In the genomic region with DNA sequence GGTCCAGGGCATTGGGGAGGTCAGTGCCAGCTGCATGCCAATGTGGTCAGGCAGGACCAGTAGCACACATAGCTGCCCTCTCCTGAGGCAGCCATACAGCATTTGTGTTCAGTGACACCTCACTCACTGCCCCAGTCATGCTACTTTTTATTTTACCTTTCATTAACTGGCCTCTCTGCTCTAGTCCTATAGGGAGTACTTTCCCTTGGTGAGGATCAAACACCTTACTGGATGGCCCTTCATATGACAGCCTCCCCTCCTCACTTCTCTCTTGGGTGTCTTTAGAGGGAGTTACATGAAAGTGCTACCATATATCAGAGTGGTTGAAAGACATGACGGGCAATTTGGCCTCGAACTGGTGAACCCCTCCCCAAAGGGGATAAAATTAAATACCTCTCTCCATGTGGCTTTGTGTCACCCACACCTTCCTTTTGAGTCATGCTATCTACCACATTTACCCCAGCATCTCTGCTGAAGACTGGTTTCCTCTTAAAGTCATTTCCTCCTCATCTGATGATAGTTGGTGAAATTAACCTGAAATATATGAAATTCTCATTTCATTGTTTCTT, we compare ENCODE assay signal across 19 cellular contexts. TPM values are rescaled to one million over a fixed set of nuclear protein-coding genes. Genes with fewer than 3 reads are reported as not detected.
DNase-seq lines count a peak whose midpoint lies in the region; ATAC-seq, FAIRE-seq and TF ChIP-seq lines count a peak whose summit lies in the region.
"Had no signal": no experiment of that assay in that cellular context is flagged by ENCODE, and none has a peak within 500 bp of the region (broad histone marks: within the 10 kb centered on the region; RNA-seq: fewer than 3 reads in every experiment).

No MANE protein-coding gene starts in this region.

- no peak for TF ChIP-seq POLR2A in K562 (conservative IDR thresholded peaks at IDR 0.05)

- H3K9me3 Mint-ChIP-seq in stimulated activated effector memory CD8-positive, alpha-beta T cell treated with anti-CD3 and anti-CD28 coated beads, Interleukin-12 subunit alpha, Interleukin-12 subunit beta, amount 100 ng/mL, for 72 hours: no peaks in the 10 kb centered on the region
- H3K9me3 Mint-ChIP-seq: neural crest cell, WTC11 had no signal

- no peak overlapping the region for H3K9ac ChIP-seq in K562 (ENCODE audit: insufficient read depth in 1 of 2, low read depth in 2 of 2, low read length in 2 of 2)

- no peaks in the 10 kb centered on the region for H3K27me3 ChIP-seq in K562 (ENCODE audit: control insufficient read depth in 2 of 2, insufficient read depth in 2 of 2, low read length in 2 of 2)
- H3K27me3 ChIP-seq: heart left ventricle, vagina had no signal

- H4K20me1 ChIP-seq in K562 (replicated peaks; ENCODE audit: control insufficient read depth, insufficient read depth, low read length): no peaks in the 10 kb centered on the region

- no peaks in the 10 kb centered on the region for H3K79me2 ChIP-seq in K562 (ENCODE audit: control insufficient read depth, insufficient read depth, low read length)

- no peak overlapping the region for H3K4me2 ChIP-seq in K562 (ENCODE audit: insufficient read depth, low read length)

- no peak overlapping the region for H3K4me3 ChIP-seq in K562
- H3K4me3 ChIP-seq: heart left ventricle, vagina had no signal

- no peak overlapping the region for H2AFZ ChIP-seq in K562 (ENCODE audit: low read depth, low read length)

- H3K27ac ChIP-seq in K562 (ENCODE audit: extremely low read depth, low read depth, low read length): no peak overlapping the region
- H3K27ac ChIP-seq: vagina had no signal

- peak overlapping the region; percentile 33 for H3K4me3 Mint-ChIP-seq in stimulated activated effector memory CD8-positive, alpha-beta T cell treated with anti-CD3 and anti-CD28 coated beads, Interleukin-12 subunit alpha, Interleukin-12 subunit beta, amount 100 ng/mL, for 72 hours
- H3K4me3 Mint-ChIP-seq: neural crest cell, WTC11 had no signal

- ATAC-seq in K562 (no peak), GM18858 (IDR thresholded peaks at IDR 0.05; ENCODE audit: unreplicated experiment) (no peak)
- peak; percentile 93 for ATAC-seq in stimulated activated effector memory CD8-positive, alpha-beta T cell treated with anti-CD3 and anti-CD28 coated beads, Interleukin-12 subunit alpha, Interleukin-12 subunit beta, amount 100 ng/mL, for 72 hours
- ATAC-seq: HCT116, right cardiac atrium, WTC11 had no signal

- CTCF ChIA-PET in K562 (lab: Yijun Ruan, JAX; ENCODE audit: low intra/inter-chr PET ratio): no interaction called here

- BruUV-seq in K562 (replicated peaks; lab: Mats Ljungman, UMichigan): no TSS peak

- DNase-seq in activated T-cell treated with anti-CD3 and anti-CD28 coated beads for 24 hours (ENCODE audit: low read depth) (peak; percentile 35), K562 (ENCODE audit: extremely low read depth in 1 of 4, low spot score in 3 of 4) (no peak), cerebellar cortex (ENCODE audit: low spot score) (no peak), cortex of kidney (lab: John Stamatoyannopoulos, UW) (no peak)
- no peak for DNase-seq in activated T-cell treated with anti-CD3 and anti-CD28 coated beads, Interleukin-2, amount 50 U/mL, for 1 hour
- DNase-seq in activated CD4-positive, alpha-beta T cell treated with anti-CD3 and anti-CD28 coated beads for 48 hours: peak; percentile 47
- DNase-seq in stimulated activated effector memory CD8-positive, alpha-beta T cell treated with anti-CD3 and anti-CD28 coated beads, Interleukin-12 subunit alpha, Interleukin-12 subunit beta, amount 100 ng/mL, for 72 hours (ENCODE audit: low spot score in 2 of 2): peak in 1 of 2 donors; percentile 70
- DNase-seq: heart left ventricle, NCI-H1417 treated with DMSO at 0.1 percent for 48 hours, NCI-H526, right cardiac atrium, SHP77 had no signal

- no peaks in the 10 kb centered on the region for H3K9me1 ChIP-seq in K562 (ENCODE audit: control insufficient read depth, insufficient read depth, low read length)

- no peak for FAIRE-seq in K562 (lab: Jason Lieb, UNC)

- no peak for TF ChIP-seq CTCF in K562 (IDR thresholded peaks at IDR 0.05 in 2 of 3, conservative IDR thresholded peaks at IDR 0.05 in 1 of 3; ENCODE audit: insufficient read depth in 2 of 3, low read depth in 1 of 3, low read length in 3 of 3)

- TF ChIP-seq EP300 in K562 (IDR thresholded peaks at IDR 0.05; ENCODE audit: low read length): no peak

- 7% methylated on average over 2 of the region's 2 CpGs for WGBS in K562 (ENCODE audit: insufficient coverage, low coverage, missing lambda C conversion rate)

- no peaks in the 10 kb centered on the region for H3K36me3 Mint-ChIP-seq in stimulated activated effector memory CD8-positive, alpha-beta T cell treated with anti-CD3 and anti-CD28 coated beads, Interleukin-12 subunit alpha, Interleukin-12 subunit beta, amount 100 ng/mL, for 72 hours
- H3K36me3 Mint-ChIP-seq: WTC11 had no signal

- peak overlapping the region; percentile 5 for H3K27ac Mint-ChIP-seq in stimulated activated effector memory CD8-positive, alpha-beta T cell treated with anti-CD3 and anti-CD28 coated beads, Interleukin-12 subunit alpha, Interleukin-12 subunit beta, amount 100 ng/mL, for 72 hours
- H3K27ac Mint-ChIP-seq: WTC11 had no signal

- POLR2A ChIA-PET in K562 (lab: Yijun Ruan, JAX): interaction anchor here (0.7 kb wide), 1 partner anchor 8 kb away, joined by 3 read pairs; no protein-coding TSS in a partner anchor

- peaks cover 36% of the 10 kb centered on the region for H3K4me1 Mint-ChIP-seq in stimulated activated effector memory CD8-positive, alpha-beta T cell treated with anti-CD3 and anti-CD28 coated beads, Interleukin-12 subunit alpha, Interleukin-12 subunit beta, amount 100 ng/mL, for 72 hours

- in situ Hi-C loops in K562 (cut with MboI): no loop called here

- no peak for TF ChIP-seq RAD21 in K562 (CRISPR knock-in tag; conservative IDR thresholded peaks at IDR 0.05 in 1 of 2, IDR thresholded peaks at IDR 0.05 in 1 of 2)

- intact Hi-C loops in K562 (cut with micrococcal nuclease): no loop called here

- H3K9me3 ChIP-seq in K562 (replicated peaks; ENCODE audit: control insufficient read depth, insufficient read depth, low read depth, low read length): no peaks in the 10 kb centered on the region
- H3K9me3 ChIP-seq: heart left ventricle, vagina had no signal

- peaks cover 0 to 10% of the 10 kb centered on the region in 2 experiments; a peak in 2 of 5 replicates for H3K4me1 ChIP-seq in K562 (replicated peaks in 1 of 2; ENCODE audit: control insufficient read depth in 2 of 2, insufficient read depth in 2 of 2, low read length in 2 of 2)

- H3K36me3 ChIP-seq in K562 (ENCODE audit: control insufficient read depth, insufficient read depth, low read length): peaks cover 10% of the 10 kb centered on the region; the same call in 1 of the 3 replicates

TF ChIP-seq in K562, 482 proteins besides CTCF, POLR2A, EP300 and RAD21:
- peak; percentile 23 for TF ChIP-seq POLR2B (IDR thresholded peaks at IDR 0.05; ENCODE audit: low read depth, partially characterized antibody)
- no peak for TF ChIP-seq FOXP1 (CRISPR knock-in tag; IDR thresholded peaks at IDR 0.05)
TF ChIP-seq in K562: peak in this region for 1.

RNA-seq across cellular contexts. Expression of a gene that starts 17.6 kb away (rescaled TPM):
- not detected in 2 replicates for total RNA-seq in K562 (2011; cell fraction: chromatin; rRNA removed; ENCODE audit: low replicate concordance)
- total RNA-seq in K562 (2011; cell fraction: nucleolus; rRNA removed): not detected in 2 replicates
- not detected in 2 replicates for total RNA-seq in K562 (2011; cell fraction: nucleoplasm; rRNA removed)
- total RNA-seq in K562 (2014; rRNA removed) (0.05 TPM in 1 of 2 replicates, not detected in the other), K562 (2014; rRNA removed; fragmentation: Illumina TruSeq; extraction: Trizol) (not detected in 2 replicates), K562 (2015; rRNA removed; fragmentation: Illumina TruSeq; extraction: Trizol) (not detected in 2 replicates), K562 (2021) (not detected in 2 replicates)
- polyA plus RNA-seq in K562 (2011; rRNA removed) (not detected in 2 replicates), K562 (2014; fragmentation: Illumina TruSeq; extraction: Trizol) (not detected in 2 replicates), K562 (2014; fragmentation: Nextera tagmentation; extraction: Ambion mirVana) (not detected), K562 (2014; rRNA removed) (not detected in 2 replicates)
- polyA plus RNA-seq in K562 (2011; cell fraction: cytosol; rRNA removed): not detected in 2 replicates
- polyA plus RNA-seq in K562 (2011; cell fraction: nucleus; rRNA removed): not detected in 2 replicates
- polyA plus RNA-seq in K562 (2012): 0.13 and 0.57 TPM in 2 replicates
- polyA minus RNA-seq in K562 (2011; rRNA and poly(A)+ RNA removed): not detected in 2 replicates
- polyA minus RNA-seq in K562 (2011; cell fraction: cytosol; rRNA and poly(A)+ RNA removed): not detected in 2 replicates
- polyA minus RNA-seq in K562 (2011; cell fraction: nucleus; rRNA and poly(A)+ RNA removed): not detected in 2 replicates
- total RNA-seq: Daoy, heart left ventricle, liver, right cardiac atrium, vagina, WTC11 had no signal
- polyA plus RNA-seq: heart left ventricle, right cardiac atrium had no signal

RNA-seq across cellular contexts. Expression of a gene that starts 40.0 kb away (rescaled TPM):
- 200 and 563 TPM in 2 replicates for total RNA-seq in K562 (2011; cell fraction: chromatin; rRNA removed; ENCODE audit: low replicate concordance)
- 88.4 and 105 TPM in 2 replicates for total RNA-seq in K562 (2011; cell fraction: nucleolus; rRNA removed)
- total RNA-seq in K562 (2011; cell fraction: nucleoplasm; rRNA removed): 165 and 199 TPM in 2 replicates
- total RNA-seq in K562 (2014; rRNA removed): 72.1 and 75.0 TPM in 2 replicates
- 148 and 174 TPM in 2 replicates for total RNA-seq in K562 (2014; rRNA removed; fragmentation: Illumina TruSeq; extraction: Trizol)
- total RNA-seq in K562 (2015; rRNA removed; fragmentation: Illumina TruSeq; extraction: Trizol): 114 and 117 TPM in 2 replicates
- 148 and 150 TPM in 2 replicates for total RNA-seq in K562 (2021)
- 136 and 165 TPM in 2 replicates for polyA plus RNA-seq in K562 (2011; rRNA removed)
- 29.1 and 43.5 TPM in 2 replicates for polyA plus RNA-seq in K562 (2011; cell fraction: cytosol; rRNA removed)
- polyA plus RNA-seq in K562 (2011; cell fraction: nucleus; rRNA removed): 140 and 157 TPM in 2 replicates
- 98.0 and 135 TPM in 2 replicates for polyA plus RNA-seq in K562 (2012)
- 107 and 118 TPM in 2 replicates for polyA plus RNA-seq in K562 (2014; fragmentation: Illumina TruSeq; extraction: Trizol)
- 100 to 1,000 TPM in 1 of 2 experiments, 10 to 100 TPM in 1; 76.0 to 137 TPM for polyA plus RNA-seq in K562 (2014; fragmentation: Nextera tagmentation; extraction: Ambion mirVana)
- polyA plus RNA-seq in K562 (2014; rRNA removed): 107 and 131 TPM in 2 replicates
- 189 and 196 TPM in 2 replicates for polyA minus RNA-seq in K562 (2011; rRNA and poly(A)+ RNA removed)
- 54.4 and 75.7 TPM in 2 replicates for polyA minus RNA-seq in K562 (2011; cell fraction: cytosol; rRNA and poly(A)+ RNA removed)
- 92.8 and 184 TPM in 2 replicates for polyA minus RNA-seq in K562 (2011; cell fraction: nucleus; rRNA and poly(A)+ RNA removed)

Comparison
In these comparisons a context has a peak if more than half of its experiments do, and no peak if none do; other contexts are left out.
1. DNase-seq: peak in activated T-cell treated with anti-CD3 and anti-CD28 coated beads for 24 hours (single experiment) and activated CD4-positive, alpha-beta T cell treated with anti-CD3 and anti-CD28 coated beads for 48 hours (single experiment); none in activated T-cell treated with anti-CD3 and anti-CD28 coated beads, Interleukin-2, amount 50 U/mL, for 1 hour (single experiment), K562 (0 of 4), cerebellar cortex (single experiment) and cortex of kidney (single experiment).